In genomic region chr22:41998361-41999261, GRCh38 we compare ENCODE assay signal across 8 cellular contexts. TPM values are rescaled to one million over a fixed set of nuclear protein-coding genes. Genes with fewer than 3 reads are reported as not detected.
DNase-seq lines count a peak whose midpoint lies in the region; ATAC-seq and TF ChIP-seq lines count a peak whose summit lies in the region.

TSS of gene WBP2NL (plus strand) at chr22:41998788. CDS start at chr22:41998819, 31 bp downstream.

- peak within 1 kb of the TSS; percentile 97 for H3K27ac Mint-ChIP-seq in CD8-positive, alpha-beta T cell
- H3K27ac Mint-ChIP-seq in activated CD4-positive, alpha-beta memory T cell treated with anti-CD3 and anti-CD28 coated beads, Interleukin-2, amount 10 ng/mL, durations not matched to agents 7 days and 5 days, result peak within 1 kb of the TSS; percentile 88
- H3K27ac Mint-ChIP-seq in HFFc6, result no peak within 1 kb of the TSS

- H3K27me3 Mint-ChIP-seq in CD8-positive, alpha-beta T cell (ENCODE audit: low read depth), result peaks cover 4% of the 10 kb centered on the region
- H3K27me3 Mint-ChIP-seq in activated CD4-positive, alpha-beta memory T cell treated with anti-CD3 and anti-CD28 coated beads, Interleukin-2, amount 10 ng/mL, durations not matched to agents 7 days and 5 days, result peaks cover 2% of the 10 kb centered on the region
- H3K27me3 Mint-ChIP-seq in HFFc6 (ENCODE audit: insufficient read depth), result peaks cover 27% of the 10 kb centered on the region

- CTCF ChIA-PET in CD8-positive, alpha-beta T cell (lab: Charles Lee), result interaction anchor here (1.4 kb wide), 1 partner anchor 439 kb away, joined by 3 read pairs; no protein-coding TSS in a partner anchor
- CTCF ChIA-PET in activated CD4-positive, alpha-beta memory T cell treated with anti-CD3 and anti-CD28 coated beads, Interleukin-2, amount 10 ng/mL, durations not matched to agents 7 days and 5 days (lab: Charles Lee), result interaction anchor here (1.0 to 1.1 kb wide), 2 partner anchors 52 to 301 kb away, joined by 4 read pairs; partner anchors contain the start of gene CENPM

- H3K9me3 Mint-ChIP-seq in CD8-positive, alpha-beta T cell, result peaks cover 7% of the 10 kb centered on the region
- peaks cover 10% of the 10 kb centered on the region for H3K9me3 Mint-ChIP-seq in activated CD4-positive, alpha-beta memory T cell treated with anti-CD3 and anti-CD28 coated beads, Interleukin-2, amount 10 ng/mL, durations not matched to agents 7 days and 5 days
- H3K9me3 Mint-ChIP-seq in HFFc6, result no peaks in the 10 kb centered on the region

- no peaks in the 10 kb centered on the region for H3K9me3 ChIP-seq in CD8-positive, alpha-beta T cell (ENCODE audit: low read length)

- peak; percentile 95 for ATAC-seq in CD8-positive, alpha-beta T cell
- ATAC-seq in GM21786 (IDR thresholded peaks at IDR 0.05; ENCODE audit: unreplicated experiment), result peak; percentile 68

- H3K4me1 ChIP-seq in CD8-positive, alpha-beta T cell (ENCODE audit: insufficient read depth, low read length), result peaks cover 13% of the 10 kb centered on the region

- H3K36me3 ChIP-seq in CD8-positive, alpha-beta T cell (ENCODE audit: insufficient read depth, low read length), result no peaks in the 10 kb centered on the region

- H3K27me3 ChIP-seq in CD8-positive, alpha-beta T cell (ENCODE audit: insufficient read depth, low read length), result no peaks in the 10 kb centered on the region
- H3K27me3 ChIP-seq in dorsolateral prefrontal cortex, result no peaks in the 10 kb centered on the region

- peak within 1 kb of the TSS; percentile 70 for H3K4me3 ChIP-seq in CD8-positive, alpha-beta T cell (ENCODE audit: low read depth, low read length)
- peak within 1 kb of the TSS; percentile 34 to 75 (median 62) for H3K4me3 ChIP-seq in dorsolateral prefrontal cortex

- POLR2A ChIA-PET in CD8-positive, alpha-beta T cell (lab: Charles Lee), result interaction anchor here (0.8 to 2.4 kb wide), 3 partner anchors 71 to 112 kb away, joined by 3 to 7 read pairs (median 4); partner anchors contain the start of genes NAGA and SMDT1
- POLR2A ChIA-PET in activated CD4-positive, alpha-beta memory T cell treated with anti-CD3 and anti-CD28 coated beads, Interleukin-2, amount 10 ng/mL, durations not matched to agents 7 days and 5 days (lab: Charles Lee), result interaction anchor here (0.6 to 2.6 kb wide), 14 partner anchors 15 to 218 kb away, joined by 3 to 19 read pairs (median 5); partner anchors contain the start of genes CENPM, NAGA, NDUFA6 and SMDT1

- peaks cover 16% of the 10 kb centered on the region for H3K4me1 Mint-ChIP-seq in CD8-positive, alpha-beta T cell (ENCODE audit: low read depth)
- peaks cover 35% of the 10 kb centered on the region for H3K4me1 Mint-ChIP-seq in activated CD4-positive, alpha-beta memory T cell treated with anti-CD3 and anti-CD28 coated beads, Interleukin-2, amount 10 ng/mL, durations not matched to agents 7 days and 5 days
- H3K4me1 Mint-ChIP-seq in HFFc6 (ENCODE audit: low read depth), result 0 out of 2 replicates have a peak, but pooled peaks cover 5% of the 10 kb centered on the region

- H3K27ac ChIP-seq in CD8-positive, alpha-beta T cell (ENCODE audit: low read depth, low read length), result peak within 1 kb of the TSS; percentile 43
- H3K27ac ChIP-seq in dorsolateral prefrontal cortex, result peak within 1 kb of the TSS in 34 of 59 donors; percentile 24 to 79 (median 56)

- DNase-seq in CD8-positive, alpha-beta T cell, result peak; percentile 77 to 93 (median 85)
- DNase-seq in NCI-H1436 (lab: John Stamatoyannopoulos, UW) (peak; percentile 90), dorsolateral prefrontal cortex (peak; percentile 78 to 93 (median 88)), midbrain (lab: John Stamatoyannopoulos, UW) (peak; percentile 87), HFFc6 (no peak)
- DNase-seq in activated CD4-positive, alpha-beta memory T cell treated with anti-CD3 and anti-CD28 coated beads, Interleukin-2, amount 10 ng/mL, durations not matched to agents 7 days and 5 days, result peak; percentile 92
- peak; percentile 73 to 85 for DNase-seq in stimulated activated CD8-positive, alpha-beta memory T cell treated with anti-CD3 and anti-CD28 coated beads, Interleukin-2, amount 100 ng/mL, for 1 hour (ENCODE audit: low read depth in 2 of 2)

- H3K4me3 Mint-ChIP-seq in CD8-positive, alpha-beta T cell, result peak within 1 kb of the TSS; percentile 97
- peak within 1 kb of the TSS; percentile 98 for H3K4me3 Mint-ChIP-seq in activated CD4-positive, alpha-beta memory T cell treated with anti-CD3 and anti-CD28 coated beads, Interleukin-2, amount 10 ng/mL, durations not matched to agents 7 days and 5 days
- H3K4me3 Mint-ChIP-seq in HFFc6, result no peak within 1 kb of the TSS; the same call in 1 of the 2 replicates

- TF ChIP-seq CTCF in CD8-positive, alpha-beta T cell (IDR thresholded peaks at IDR 0.05), result no peak
- TF ChIP-seq CTCF in dorsolateral prefrontal cortex (IDR thresholded peaks at IDR 0.05 in 54 of 56, conservative IDR thresholded peaks at IDR 0.05 in 2 of 56; ENCODE audit: low read depth in 1 of 56, partially characterized antibody in 56 of 56), result no peak
- TF ChIP-seq CTCF in HFFc6 (IDR thresholded peaks at IDR 0.05), result no peak

- peaks cover 7% of the 10 kb centered on the region for H3K36me3 Mint-ChIP-seq in CD8-positive, alpha-beta T cell
- H3K36me3 Mint-ChIP-seq in activated CD4-positive, alpha-beta memory T cell treated with anti-CD3 and anti-CD28 coated beads, Interleukin-2, amount 10 ng/mL, durations not matched to agents 7 days and 5 days (ENCODE audit: low read depth), result peaks cover 25% of the 10 kb centered on the region
- H3K36me3 Mint-ChIP-seq in HFFc6 (ENCODE audit: low read depth), result no peaks in the 10 kb centered on the region

- intact Hi-C loops in CD8-positive, alpha-beta T cell (cut with DNase I, micrococcal nuclease), result loop anchor here (1.0 to 2.0 kb wide), 4 partner anchors 51 to 92 kb away; partner anchors contain the start of genes NAGA (in 2 of the 2), SMDT1 (in 2 of the 2), CENPM (in 1 of the 2) and NDUFA6 (in 1 of the 2)
- intact Hi-C loops in dorsolateral prefrontal cortex (cut with DNase I), result no loop called here

RNA-seq across cellular contexts. Expression of gene WBP2NL, which starts in this region (rescaled TPM):
- total RNA-seq in CD8-positive, alpha-beta T cell, result under 1 TPM; 0.28 to 0.60 TPM
- total RNA-seq in activated CD4-positive, alpha-beta memory T cell treated with anti-CD3 and anti-CD28 coated beads, Interleukin-2, amount 10 ng/mL, durations not matched to agents 7 days and 5 days, result 1 to 10 TPM; 2.0 to 2.3 TPM
- 10 to 100 TPM in 22 of 120 experiments, 1 to 10 TPM in 98; 1.9 to 16.3 (median 7.6) TPM for total RNA-seq in dorsolateral prefrontal cortex
- total RNA-seq in HFFc6 (2021; fragmentation: NEBNext Ultra II Directional; extraction: Animal tissue kit (Norgen Biotek cat#: 25700)), result not detected

Comparison
In these comparisons a context has a peak if more than half of its experiments do, and no peak if none do; other contexts are left out.
1. Peak in DNase-seq, ATAC-seq, H3K4me3 ChIP-seq and H3K27ac ChIP-seq in CD8-positive, alpha-beta T cell; RNA of the gene not detected or under 1 TPM.
2. intact Hi-C loops: an anchor here in CD8-positive, alpha-beta T cell (1.0 to 2.0 kb wide); none called in dorsolateral prefrontal cortex.